ENCODE assay signal across 8 cellular contexts in the genomic region with DNA sequence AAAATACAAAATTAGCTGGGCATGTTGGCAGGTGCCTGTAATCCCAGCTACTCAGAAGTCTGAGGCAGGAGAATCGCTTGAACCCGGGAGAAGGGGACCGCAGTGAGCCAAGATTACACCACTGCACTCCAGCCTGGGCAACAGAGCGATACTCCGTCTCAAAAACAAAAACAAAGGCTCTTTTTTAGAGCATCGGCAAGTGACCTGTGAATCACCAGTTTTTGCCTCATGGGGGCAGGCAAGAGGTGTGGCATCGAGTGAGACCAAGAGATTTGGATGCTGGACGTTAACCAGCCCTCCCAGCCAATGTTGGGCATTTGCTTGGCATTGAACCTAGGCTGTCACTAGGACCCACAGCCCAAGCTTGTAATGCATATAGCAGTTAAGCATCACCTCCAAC. TPM values are rescaled to one million over a fixed set of nuclear protein-coding genes. Genes with fewer than 3 reads are reported as not detected.
DNase-seq lines count a peak whose midpoint lies in the region; ATAC-seq, FAIRE-seq and TF ChIP-seq lines count a peak whose summit lies in the region.

No MANE protein-coding gene starts in this region.

- TF ChIP-seq POLR2A in K562 (conservative IDR thresholded peaks at IDR 0.05) (no peak), upper lobe of left lung (IDR thresholded peaks at IDR 0.05) (no peak), GM12892 (IDR thresholded peaks at IDR 0.05; ENCODE audit: low read depth, low read length) (no peak)

- DNase-seq in Daoy (ENCODE audit: low read depth) (peak; percentile 17), K562 (ENCODE audit: extremely low read depth in 1 of 4, low spot score in 3 of 4) (peak in 3 of 4 experiments; percentile 38 to 63 (median 47)), left kidney (ENCODE audit: low read depth, low spot score) (peak; percentile 63), upper lobe of left lung (no peak), GM19238 (ENCODE audit: insufficient read length, low spot score) (no peak), GM12892 (ENCODE audit: insufficient read length) (no peak)

- peak; percentile 45 to 76 for TF ChIP-seq RAD21 in K562 (CRISPR knock-in tag; conservative IDR thresholded peaks at IDR 0.05 in 1 of 2, IDR thresholded peaks at IDR 0.05 in 1 of 2)

- H3K4me1 ChIP-seq in Loucy (ENCODE audit: insufficient read depth, low read length, poor library complexity, severe bottlenecking), result no peaks in the 10 kb centered on the region
- H3K4me1 ChIP-seq in K562 (replicated peaks in 1 of 2; ENCODE audit: control insufficient read depth in 2 of 2, insufficient read depth in 2 of 2, low read length in 2 of 2), result peaks cover 25 to 26% of the 10 kb centered on the region in 2 experiments; a peak in 4 of 5 replicates
- no peaks in the 10 kb centered on the region for H3K4me1 ChIP-seq in upper lobe of left lung

- no peak overlapping the region for H3K9ac ChIP-seq in Loucy (ENCODE audit: low read depth, low read length, poor library complexity, severe bottlenecking)
- no peak overlapping the region for H3K9ac ChIP-seq in K562 (ENCODE audit: insufficient read depth in 1 of 2, low read depth in 2 of 2, low read length in 2 of 2)

- intact Hi-C loops in K562 (cut with micrococcal nuclease), result loop anchor here (2.0 kb wide), 1 partner anchor 29 kb away; no protein-coding TSS in a partner anchor

- CTCF ChIA-PET in K562 (lab: Yijun Ruan, JAX; ENCODE audit: low intra/inter-chr PET ratio), result interaction anchor here (0.6 kb wide), 1 partner anchor 17 kb away, joined by 3 read pairs; no protein-coding TSS in a partner anchor

- WGBS in K562 (ENCODE audit: insufficient coverage, low coverage, missing lambda C conversion rate), result 41% methylated on average over 8 of the region's 8 CpGs
- 51 to 72% methylated on average over 6 to 8 of the region's 8 CpGs for WGBS in upper lobe of left lung, 2 donors

- TF ChIP-seq CTCF in Loucy (conservative IDR thresholded peaks at IDR 0.05; ENCODE audit: low read length), result peak; percentile 50
- TF ChIP-seq CTCF in K562 (IDR thresholded peaks at IDR 0.05 in 2 of 3, conservative IDR thresholded peaks at IDR 0.05 in 1 of 3; ENCODE audit: insufficient read depth in 2 of 3, low read depth in 1 of 3, low read length in 3 of 3), result peak; percentile 66 to 70 (median 69)
- TF ChIP-seq CTCF in upper lobe of left lung (IDR thresholded peaks at IDR 0.05), result peak in 2 of 6 experiments; percentile 8 to 28

- in situ Hi-C loops in K562 (cut with MboI), result loop anchor here (10.0 kb wide), 1 partner anchor 239 kb away; no protein-coding TSS in a partner anchor

- no peaks in the 10 kb centered on the region for H3K9me2 ChIP-seq in Loucy (replicated peaks; ENCODE audit: low read depth, low read length)

- TF ChIP-seq EP300 in K562 (IDR thresholded peaks at IDR 0.05; ENCODE audit: low read length) (no peak), upper lobe of left lung (IDR thresholded peaks at IDR 0.05) (no peak)

- BruUV-seq in K562 (replicated peaks; lab: Mats Ljungman, UMichigan), result no TSS peak

- POLR2A ChIA-PET in K562 (lab: Yijun Ruan, JAX), result interaction anchor here (0.6 to 1.4 kb wide), 2 partner anchors 9 to 216 kb away, joined by 3 to 5 read pairs; no protein-coding TSS in a partner anchor

- ATAC-seq in K562, result peak; percentile 50
- no peak for ATAC-seq in upper lobe of left lung (ENCODE audit: low FRiP score in 2 of 2)
- no peak for ATAC-seq in GM19328 (IDR thresholded peaks at IDR 0.05; ENCODE audit: unreplicated experiment)

- H3K9me3 ChIP-seq in Loucy (ENCODE audit: insufficient read depth, low read depth, low read length) (no peaks in the 10 kb centered on the region), K562 (replicated peaks; ENCODE audit: control insufficient read depth, insufficient read depth, low read depth, low read length) (no peaks in the 10 kb centered on the region; the same call in 1 of the 2 replicates), upper lobe of left lung (no peaks in the 10 kb centered on the region)

- peaks cover 5% of the 10 kb centered on the region for H3K9me1 ChIP-seq in K562 (ENCODE audit: control insufficient read depth, insufficient read depth, low read length)

- H4K20me1 ChIP-seq in Loucy (ENCODE audit: insufficient read depth, low read length, poor library complexity, severe bottlenecking), result no peaks in the 10 kb centered on the region
- no peaks in the 10 kb centered on the region for H4K20me1 ChIP-seq in K562 (replicated peaks; ENCODE audit: control insufficient read depth, insufficient read depth, low read length)

- H3F3A ChIP-seq in Loucy (ENCODE audit: low read depth), result no peaks in the 10 kb centered on the region

- no peak overlapping the region for H2AFZ ChIP-seq in Loucy (ENCODE audit: low read length)
- no peak overlapping the region for H2AFZ ChIP-seq in K562 (ENCODE audit: low read depth, low read length)

- H3K4me2 ChIP-seq in Loucy (ENCODE audit: low read depth, low read length, poor library complexity, severe bottlenecking) (no peak overlapping the region), K562 (ENCODE audit: insufficient read depth, low read length) (no peak overlapping the region)

- H3K79me2 ChIP-seq in Loucy (ENCODE audit: insufficient read depth, low read length) (no peaks in the 10 kb centered on the region), K562 (ENCODE audit: control insufficient read depth, insufficient read depth, low read length) (no peaks in the 10 kb centered on the region; the same call in 2 of the 3 replicates)

- FAIRE-seq in K562 (lab: Jason Lieb, UNC) (no peak), GM12892 (lab: Jason Lieb, UNC) (no peak)

- no peaks in the 10 kb centered on the region for H3K27me3 ChIP-seq in Loucy (ENCODE audit: insufficient read depth, low read length, poor library complexity, severe bottlenecking)
- no peaks in the 10 kb centered on the region for H3K27me3 ChIP-seq in K562 (ENCODE audit: control insufficient read depth in 2 of 2, insufficient read depth in 2 of 2, low read length in 2 of 2)
- H3K27me3 ChIP-seq in upper lobe of left lung, result no peaks in the 10 kb centered on the region

- H3K4me3 ChIP-seq in Loucy (ENCODE audit: low read length, poor library complexity, severe bottlenecking), result no peak overlapping the region
- H3K4me3 ChIP-seq in K562, result no peak overlapping the region
- H3K4me3 ChIP-seq in upper lobe of left lung, result no peak overlapping the region

- no peaks in the 10 kb centered on the region for H3K36me3 ChIP-seq in Loucy (ENCODE audit: insufficient read depth, low read length)
- H3K36me3 ChIP-seq in K562 (ENCODE audit: control insufficient read depth, insufficient read depth, low read length), result peaks cover 42% of the 10 kb centered on the region
- peaks cover 0 to 5% (median 2%) of the 10 kb centered on the region in 4 donors for H3K36me3 ChIP-seq in upper lobe of left lung

- no peak overlapping the region for H3K27ac ChIP-seq in K562 (ENCODE audit: extremely low read depth, low read depth, low read length)
- no peak overlapping the region for H3K27ac ChIP-seq in upper lobe of left lung

TF ChIP-seq in K562, 482 proteins besides CTCF, POLR2A, EP300 and RAD21 (continues in another document):
- TF ChIP-seq DPF2 (IDR thresholded peaks at IDR 0.05), result no peak

RNA-seq across cellular contexts. Expression of a gene that starts 14.6 kb away (rescaled TPM):
- 31.9 and 50.5 TPM in 2 replicates for total RNA-seq in Daoy (2014; rRNA removed; shearing (Covaris generic))
- 73.0 and 79.2 TPM in 2 replicates for total RNA-seq in K562 (2011; cell fraction: chromatin; rRNA removed; ENCODE audit: low replicate concordance)
- total RNA-seq in K562 (2011; cell fraction: nucleolus; rRNA removed), result 48.6 and 56.5 TPM in 2 replicates
- total RNA-seq in K562 (2011; cell fraction: nucleoplasm; rRNA removed), result 61.2 and 70.1 TPM in 2 replicates
- total RNA-seq in K562 (2014; rRNA removed) (41.6 and 48.0 TPM in 2 replicates), K562 (2014; rRNA removed; fragmentation: Illumina TruSeq; extraction: Trizol) (62.9 and 66.0 TPM in 2 replicates), K562 (2015; rRNA removed; fragmentation: Illumina TruSeq; extraction: Trizol) (53.9 and 58.3 TPM in 2 replicates), K562 (2021) (51.6 and 53.5 TPM in 2 replicates), upper lobe of left lung (10 to 100 TPM; 19.1 to 33.7 (median 25.0) TPM)
- polyA plus RNA-seq in K562 (2011; rRNA removed) (51.9 and 54.5 TPM in 2 replicates), K562 (2014; fragmentation: Illumina TruSeq; extraction: Trizol) (67.1 and 69.4 TPM in 2 replicates), K562 (2014; fragmentation: Nextera tagmentation; extraction: Ambion mirVana) (100 to 1,000 TPM; 116 to 127 TPM), K562 (2014; rRNA removed) (46.4 and 50.5 TPM in 2 replicates)
- polyA plus RNA-seq in K562 (2011; cell fraction: cytosol; rRNA removed), result 49.2 and 58.8 TPM in 2 replicates
- polyA plus RNA-seq in K562 (2011; cell fraction: nucleus; rRNA removed), result 94.2 and 97.9 TPM in 2 replicates
- 32.9 and 55.8 TPM in 2 replicates for polyA plus RNA-seq in K562 (2012)
- polyA minus RNA-seq in K562 (2011; rRNA and poly(A)+ RNA removed), result 60.7 and 69.9 TPM in 2 replicates
- 30.3 and 38.7 TPM in 2 replicates for polyA minus RNA-seq in K562 (2011; cell fraction: cytosol; rRNA and poly(A)+ RNA removed)
- 21.1 and 30.4 TPM in 2 replicates for polyA minus RNA-seq in K562 (2011; cell fraction: nucleus; rRNA and poly(A)+ RNA removed)
- 26.7 TPM for polyA plus RNA-seq in GM12892 (2012; ENCODE audit: missing spikeins)

RNA-seq across cellular contexts. Expression of a gene that starts 27.6 kb away (rescaled TPM):
- 2.5 and 3.2 TPM in 2 replicates for total RNA-seq in Daoy (2014; rRNA removed; shearing (Covaris generic))
- total RNA-seq in K562 (2011; cell fraction: chromatin; rRNA removed; ENCODE audit: low replicate concordance), result 5.9 and 12.0 TPM in 2 replicates
- 13.7 and 14.1 TPM in 2 replicates for total RNA-seq in K562 (2011; cell fraction: nucleolus; rRNA removed)
- 10.3 and 11.0 TPM in 2 replicates for total RNA-seq in K562 (2011; cell fraction: nucleoplasm; rRNA removed)
- 40.8 and 50.9 TPM in 2 replicates for total RNA-seq in K562 (2014; rRNA removed)
- 9.1 and 9.8 TPM in 2 replicates for total RNA-seq in K562 (2014; rRNA removed; fragmentation: Illumina TruSeq; extraction: Trizol)
- 19.6 and 20.3 TPM in 2 replicates for total RNA-seq in K562 (2015; rRNA removed; fragmentation: Illumina TruSeq; extraction: Trizol)
- total RNA-seq in K562 (2021), result 35.3 and 35.4 TPM in 2 replicates
- 20.2 and 22.1 TPM in 2 replicates for polyA plus RNA-seq in K562 (2011; rRNA removed)
- 28.9 and 54.5 TPM in 2 replicates for polyA plus RNA-seq in K562 (2011; cell fraction: cytosol; rRNA removed)
- polyA plus RNA-seq in K562 (2011; cell fraction: nucleus; rRNA removed), result 13.7 and 18.7 TPM in 2 replicates
- polyA plus RNA-seq in K562 (2012), result 22.4 and 26.1 TPM in 2 replicates
- 21.2 and 23.5 TPM in 2 replicates for polyA plus RNA-seq in K562 (2014; fragmentation: Illumina TruSeq; extraction: Trizol)
- 1 to 10 TPM; 1.2 to 2.0 TPM for polyA plus RNA-seq in K562 (2014; fragmentation: Nextera tagmentation; extraction: Ambion mirVana)
- polyA plus RNA-seq in K562 (2014; rRNA removed), result 30.7 and 32.9 TPM in 2 replicates
- polyA minus RNA-seq in K562 (2011; rRNA and poly(A)+ RNA removed), result 8.0 and 13.9 TPM in 2 replicates
- 15.7 and 15.9 TPM in 2 replicates for polyA minus RNA-seq in K562 (2011; cell fraction: cytosol; rRNA and poly(A)+ RNA removed)
- 3.5 and 4.8 TPM in 2 replicates for polyA minus RNA-seq in K562 (2011; cell fraction: nucleus; rRNA and poly(A)+ RNA removed)
- total RNA-seq in upper lobe of left lung, result 10 to 100 TPM in 3 of 6 donors, 1 to 10 TPM in 3; 8.2 to 23.4 (median 11.3) TPM
- polyA plus RNA-seq in GM12892 (2012; ENCODE audit: missing spikeins), result 1.0 TPM

Comparison
In these comparisons a context has a peak if more than half of its experiments do, and no peak if none do; other contexts are left out.
1. DNase-seq: peak in Daoy (single experiment), K562 (3 of 4) and left kidney (single experiment); none in upper lobe of left lung (0 of 2), GM19238 (single experiment) and GM12892 (single experiment).